Comparison of ENCODE assay signal across 8 cellular contexts in the genomic region with DNA sequence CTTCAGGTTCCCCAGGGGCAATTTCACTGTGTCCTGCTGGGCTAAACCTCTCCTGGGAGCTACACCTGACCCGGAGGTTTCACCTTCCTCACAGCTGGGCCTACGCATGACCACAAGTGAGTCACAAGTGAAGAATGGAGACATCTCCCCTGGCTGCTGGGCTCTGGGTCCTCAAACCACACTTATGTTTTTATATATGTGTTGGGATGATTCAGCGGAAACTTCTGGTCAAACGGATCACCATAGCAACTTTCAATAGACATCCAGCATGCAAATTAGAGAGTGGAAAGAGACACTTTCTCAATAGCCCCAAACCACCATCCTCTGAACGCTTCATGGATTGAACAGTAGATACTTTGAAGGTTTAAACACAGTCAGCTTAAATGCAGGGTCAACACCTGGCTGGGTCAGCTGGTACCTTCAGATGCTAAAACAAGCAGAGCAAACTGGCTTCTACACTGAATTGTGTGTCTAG. TPM values are rescaled to one million over a fixed set of nuclear protein-coding genes. Genes with fewer than 3 reads are reported as not detected.
DNase-seq lines count a peak whose midpoint lies in the region; ATAC-seq, FAIRE-seq and TF ChIP-seq lines count a peak whose summit lies in the region.

No MANE protein-coding gene starts in this region.

- H3K79me2 ChIP-seq in hepatocyte: no peaks in the 10 kb centered on the region

- ATAC-seq in GM19438 (IDR thresholded peaks at IDR 0.05; ENCODE audit: low read depth, unreplicated experiment) (peak; percentile 91), HG03280 (IDR thresholded peaks at IDR 0.05; ENCODE audit: unreplicated experiment) (peak; percentile 86)
- ATAC-seq in activated CD8-positive, alpha-beta memory T cell treated with anti-CD3 and anti-CD28 coated beads, Interleukin-2, amount 10 ng/mL, durations not matched to agents 7 days and 5 days: peak; percentile 91

- no peaks in the 10 kb centered on the region for H3K9me2 ChIP-seq in hepatocyte (replicated peaks; ENCODE audit: insufficient read depth)

- H3K36me3 Mint-ChIP-seq in activated CD8-positive, alpha-beta memory T cell treated with anti-CD3 and anti-CD28 coated beads, Interleukin-2, amount 10 ng/mL, durations not matched to agents 7 days and 5 days: peaks cover 15% of the 10 kb centered on the region
- H3K36me3 Mint-ChIP-seq in type B pancreatic cell: no peaks in the 10 kb centered on the region

- H2AFZ ChIP-seq in hepatocyte: no peak overlapping the region

- no peak for FAIRE-seq in HTR-8/SVneo (lab: Jason Lieb, UNC)

- no peaks in the 10 kb centered on the region for H3K4me1 ChIP-seq in hepatocyte (ENCODE audit: insufficient read depth)

- DNase-seq in activated CD8-positive, alpha-beta memory T cell treated with anti-CD3 and anti-CD28 coated beads, Interleukin-2, amount 10 ng/mL, durations not matched to agents 7 days and 5 days: peak; percentile 92
- DNase-seq in renal cortical epithelial cell (ENCODE audit: low read depth) (peak; percentile 80), H7 (no peak), HTR-8/SVneo (ENCODE audit: insufficient read length, low spot score) (no peak), hepatocyte (ENCODE audit: low spot score) (no peak), type B pancreatic cell (ENCODE audit: extremely low spot score, unreplicated experiment) (no peak)

- no peaks in the 10 kb centered on the region for H4K20me1 ChIP-seq in hepatocyte (ENCODE audit: insufficient read depth, poor library complexity, severe bottlenecking)

- H3K27me3 Mint-ChIP-seq in activated CD8-positive, alpha-beta memory T cell treated with anti-CD3 and anti-CD28 coated beads, Interleukin-2, amount 10 ng/mL, durations not matched to agents 7 days and 5 days: peaks cover 28% of the 10 kb centered on the region
- H3K27me3 Mint-ChIP-seq in type B pancreatic cell: peaks cover 10% of the 10 kb centered on the region

- WGBS in hepatocyte (ENCODE audit: low lambda C conversion rate, missing lambda C conversion rate): 90% methylated on average over 5 of the region's 5 CpGs

- TF ChIP-seq CTCF in hepatocyte (IDR thresholded peaks at IDR 0.05; ENCODE audit: poor library complexity) (no peak), type B pancreatic cell (conservative IDR thresholded peaks at IDR 0.05) (no peak)

- no peaks in the 10 kb centered on the region for H3K9me3 ChIP-seq in hepatocyte (ENCODE audit: low read depth)

- H3K27me3 ChIP-seq in H7 (ENCODE audit: control insufficient read depth, insufficient read depth, low read length) (no peaks in the 10 kb centered on the region), hepatocyte (no peaks in the 10 kb centered on the region)

- H3K27ac ChIP-seq in hepatocyte: no peak overlapping the region

- H3K36me3 ChIP-seq in H7 (replicated peaks; ENCODE audit: control insufficient read depth, insufficient read depth, low read length) (no peaks in the 10 kb centered on the region), hepatocyte (replicated peaks; ENCODE audit: insufficient read depth, low read depth) (no peaks in the 10 kb centered on the region)

- peaks cover 72% of the 10 kb centered on the region for H3K4me1 Mint-ChIP-seq in activated CD8-positive, alpha-beta memory T cell treated with anti-CD3 and anti-CD28 coated beads, Interleukin-2, amount 10 ng/mL, durations not matched to agents 7 days and 5 days
- peaks cover 3% of the 10 kb centered on the region for H3K4me1 Mint-ChIP-seq in type B pancreatic cell (ENCODE audit: unreplicated experiment)

- H3K4me3 ChIP-seq in H7 (ENCODE audit: insufficient read depth, low read depth, low read length): no peak overlapping the region
- no peak overlapping the region for H3K4me3 ChIP-seq in hepatocyte

- H3K4me3 Mint-ChIP-seq in activated CD8-positive, alpha-beta memory T cell treated with anti-CD3 and anti-CD28 coated beads, Interleukin-2, amount 10 ng/mL, durations not matched to agents 7 days and 5 days: no peak overlapping the region
- no peak overlapping the region for H3K4me3 Mint-ChIP-seq in type B pancreatic cell

- no peaks in the 10 kb centered on the region for H3K9me3 Mint-ChIP-seq in activated CD8-positive, alpha-beta memory T cell treated with anti-CD3 and anti-CD28 coated beads, Interleukin-2, amount 10 ng/mL, durations not matched to agents 7 days and 5 days (ENCODE audit: low read depth)
- no peaks in the 10 kb centered on the region for H3K9me3 Mint-ChIP-seq in type B pancreatic cell

- CTCF ChIA-PET in activated CD8-positive, alpha-beta memory T cell treated with anti-CD3 and anti-CD28 coated beads, Interleukin-2, amount 10 ng/mL, durations not matched to agents 7 days and 5 days (lab: Charles Lee): interaction anchor here (1.0 to 1.7 kb wide), 3 partner anchors 11 to 26 kb away, joined by 3 to 4 read pairs (median 3); no protein-coding TSS in a partner anchor

- no peak overlapping the region for H3K4me2 ChIP-seq in hepatocyte

- peak overlapping the region; percentile 74 for H3K27ac Mint-ChIP-seq in activated CD8-positive, alpha-beta memory T cell treated with anti-CD3 and anti-CD28 coated beads, Interleukin-2, amount 10 ng/mL, durations not matched to agents 7 days and 5 days
- no peak overlapping the region for H3K27ac Mint-ChIP-seq in type B pancreatic cell

RNA-seq across cellular contexts. Expression of gene MAF, which starts 28.0 kb away (rescaled TPM):
- 10 to 100 TPM; 30.1 to 32.6 TPM for total RNA-seq in activated CD8-positive, alpha-beta memory T cell treated with anti-CD3 and anti-CD28 coated beads, Interleukin-2, amount 10 ng/mL, durations not matched to agents 7 days and 5 days
- total RNA-seq in renal cortical epithelial cell: 5.2 and 8.0 TPM in 2 replicates
- total RNA-seq in H7 (2014; rRNA removed; shearing (Covaris generic)): 1.9 and 5.4 TPM in 2 replicates
- total RNA-seq in hepatocyte: 84.2 and 85.0 TPM in 2 replicates
- 30.5 and 31.6 TPM in 2 replicates for polyA plus RNA-seq in hepatocyte
- 20.4 and 33.0 TPM in 2 replicates for total RNA-seq in type B pancreatic cell (ENCODE audit: low replicate concordance)

Comparison
In these comparisons a context has a peak if more than half of its experiments do, and no peak if none do; other contexts are left out.
1. DNase-seq: peak in activated CD8-positive, alpha-beta memory T cell treated with anti-CD3 and anti-CD28 coated beads, Interleukin-2, amount 10 ng/mL, durations not matched to agents 7 days and 5 days (single experiment) and renal cortical epithelial cell (single experiment); none in H7 (single experiment), HTR-8/SVneo (single experiment), hepatocyte (single experiment) and type B pancreatic cell (single experiment).
2. Peak in every context shown above with its lines, with median percentiles within 50 percentile points of each other: ATAC-seq.